Comparison of ENCODE assay signal across 18 cellular contexts in the genomic region with DNA sequence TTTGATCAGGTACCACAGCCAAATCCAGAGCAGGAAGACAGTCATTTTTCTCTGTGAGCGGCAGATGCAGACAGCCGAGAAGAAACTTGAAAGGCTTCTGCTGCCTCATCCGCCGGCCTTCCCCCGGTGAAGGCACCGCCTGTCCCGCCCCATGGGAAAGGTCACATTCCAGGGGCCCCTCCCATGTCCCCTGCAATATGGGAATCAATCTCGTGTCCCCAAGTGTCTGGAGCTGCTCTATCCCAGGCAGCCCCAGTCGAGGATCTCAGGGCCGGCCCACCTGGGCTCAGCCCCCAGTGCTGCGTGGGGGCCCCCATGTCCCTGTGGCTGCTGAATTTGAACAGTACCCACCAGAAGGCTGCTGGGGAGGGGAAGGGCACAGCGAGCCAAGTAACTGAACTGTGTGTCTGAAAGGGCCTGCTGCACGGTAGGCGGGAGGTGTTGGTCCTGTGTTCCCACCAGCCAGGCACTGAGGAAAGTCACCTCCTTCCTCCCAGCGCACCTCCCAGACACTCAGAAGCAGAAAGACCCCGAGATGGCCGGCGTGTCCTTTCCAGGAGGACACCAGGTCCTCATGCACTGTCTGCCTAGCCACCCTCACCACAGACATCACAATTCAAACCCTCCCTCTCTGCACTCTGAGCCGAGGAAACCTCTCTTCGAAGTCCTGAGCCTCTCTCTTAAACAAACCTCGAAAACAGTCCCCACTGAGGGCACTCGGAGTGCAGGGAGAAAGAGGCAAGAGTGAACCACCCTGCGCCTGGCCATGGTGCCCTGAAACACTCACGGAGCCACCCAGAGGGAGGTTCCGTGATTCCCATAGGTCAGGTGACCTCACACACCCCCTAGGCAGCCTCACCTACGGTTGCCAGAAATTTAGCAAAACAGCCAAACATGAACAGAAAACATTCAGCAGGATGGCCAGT.
DNase-seq lines count a peak whose midpoint lies in the region; ATAC-seq and TF ChIP-seq lines count a peak whose summit lies in the region.
"Had no signal": no experiment of that assay in that cellular context is flagged by ENCODE, and none has a peak within 500 bp of the region (broad histone marks: within the 10 kb centered on the region; RNA-seq: fewer than 3 reads in every experiment).

No MANE protein-coding gene starts in this region.

- no peak for TF ChIP-seq CTCF in natural killer cell (IDR thresholded peaks at IDR 0.05)
- no peak for TF ChIP-seq CTCF in nephron progenitor cell (IDR thresholded peaks at IDR 0.05)
- no peak for TF ChIP-seq CTCF in upper lobe of right lung (IDR thresholded peaks at IDR 0.05)

- no peak overlapping the region for H3K4me3 ChIP-seq in upper lobe of right lung
- H3K4me3 ChIP-seq: A549 had no signal

- ATAC-seq in natural killer cell (peak in 2 of 3 donors; percentile 48 to 72), upper lobe of right lung (no peak)
- ATAC-seq in natural killer cell treated with Interleukin-12 subunit alpha and Interleukin-12 subunit beta and Interleukin-15 and Interleukin-18, amount 100 ng/mL, for 72 hours: no peak
- ATAC-seq in activated T-helper 17 cell treated with anti-CD3 and anti-CD28 coated beads, Interleukin-2, amount 50 U/mL, for 72 hours (replicated peaks): no peak
- ATAC-seq: A549, Panc1 had no signal

- no peak for DNase-seq in natural killer cell
- DNase-seq in natural killer cell treated with Interleukin-12 subunit alpha and Interleukin-12 subunit beta and Interleukin-15 and Interleukin-18, amount 100 ng/mL, for 72 hours (ENCODE audit: low spot score): no peak
- peak in 2 of 3 donors; percentile 51 to 54 for DNase-seq in immature natural killer cell
- peak; percentile 51 for DNase-seq in nephron progenitor cell
- peak; percentile 43 for DNase-seq in upper lobe of right lung
- no peak for DNase-seq in stimulated activated CD4-positive, alpha-beta T cell treated with anti-CD3 and anti-CD28 coated beads, Interleukin-2, amount 100 ng/mL, for 24 hours
- DNase-seq in hippocampal formation (lab: John Stamatoyannopoulos, UW): no peak
- DNase-seq: HCEC 1CT, Karpas-422, NCI-H1694, NCI-H2081, NCI-H2171, NCI-H524 treated with DMSO at 0.1 percent for 48 hours, NCI-H82 had no signal

- H3K27ac Mint-ChIP-seq in natural killer cell (peak overlapping the region; percentile 12 to 78), immature natural killer cell (peak overlapping the region; percentile 77 to 95 (median 86)), nephron progenitor cell (peak overlapping the region; percentile 89)
- H3K27ac Mint-ChIP-seq in natural killer cell treated with Interleukin-12 subunit alpha and Interleukin-12 subunit beta and Interleukin-15 and Interleukin-18, amount 100 ng/mL, for 72 hours: no peak overlapping the region
- no peak overlapping the region for H3K27ac Mint-ChIP-seq in activated T-helper 17 cell treated with anti-CD3 and anti-CD28 coated beads, Interleukin-2, amount 50 U/mL, for 72 hours
- H3K27ac Mint-ChIP-seq: B cell had no signal

- no peaks in the 10 kb centered on the region for H3K27me3 ChIP-seq in upper lobe of right lung

- H3K27me3 Mint-ChIP-seq in natural killer cell (ENCODE audit: low read depth in 2 of 2) (no peaks in the 10 kb centered on the region), immature natural killer cell (ENCODE audit: low read depth in 3 of 3) (peaks cover 1 to 6% (median 2%) of the 10 kb centered on the region in 3 donors), nephron progenitor cell (ENCODE audit: low read depth, poor library complexity) (peaks cover 3% of the 10 kb centered on the region)
- H3K27me3 Mint-ChIP-seq in natural killer cell treated with Interleukin-12 subunit alpha and Interleukin-12 subunit beta and Interleukin-15 and Interleukin-18, amount 100 ng/mL, for 72 hours: no peaks in the 10 kb centered on the region
- H3K27me3 Mint-ChIP-seq in activated T-helper 17 cell treated with anti-CD3 and anti-CD28 coated beads, Interleukin-2, amount 50 U/mL, for 72 hours: no peaks in the 10 kb centered on the region
- H3K27me3 Mint-ChIP-seq: B cell had no signal

- peaks cover 4 to 5% of the 10 kb centered on the region in 2 donors for H3K9me3 Mint-ChIP-seq in natural killer cell
- peaks cover 5% of the 10 kb centered on the region for H3K9me3 Mint-ChIP-seq in natural killer cell treated with Interleukin-12 subunit alpha and Interleukin-12 subunit beta and Interleukin-15 and Interleukin-18, amount 100 ng/mL, for 72 hours
- H3K9me3 Mint-ChIP-seq in immature natural killer cell: no peaks in the 10 kb centered on the region
- no peaks in the 10 kb centered on the region for H3K9me3 Mint-ChIP-seq in nephron progenitor cell
- peaks cover 5% of the 10 kb centered on the region for H3K9me3 Mint-ChIP-seq in activated T-helper 17 cell treated with anti-CD3 and anti-CD28 coated beads, Interleukin-2, amount 50 U/mL, for 72 hours

- H3K4me1 Mint-ChIP-seq in natural killer cell: peaks cover 36 to 50% of the 10 kb centered on the region in 2 donors
- peaks cover 8 to 34% of the 10 kb centered on the region in 2 donors for H3K4me1 Mint-ChIP-seq in natural killer cell treated with Interleukin-12 subunit alpha and Interleukin-12 subunit beta and Interleukin-15 and Interleukin-18, amount 100 ng/mL, for 72 hours (ENCODE audit: low read depth in 2 of 2)
- peaks cover 53 to 68% of the 10 kb centered on the region in 2 donors for H3K4me1 Mint-ChIP-seq in immature natural killer cell
- peaks cover 60% of the 10 kb centered on the region for H3K4me1 Mint-ChIP-seq in nephron progenitor cell
- H3K4me1 Mint-ChIP-seq in activated T-helper 17 cell treated with anti-CD3 and anti-CD28 coated beads, Interleukin-2, amount 50 U/mL, for 72 hours: peaks cover 5% of the 10 kb centered on the region
- H3K4me1 Mint-ChIP-seq: B cell had no signal

- no peaks in the 10 kb centered on the region for H3K36me3 Mint-ChIP-seq in natural killer cell
- no peaks in the 10 kb centered on the region for H3K36me3 Mint-ChIP-seq in natural killer cell treated with Interleukin-12 subunit alpha and Interleukin-12 subunit beta and Interleukin-15 and Interleukin-18, amount 100 ng/mL, for 72 hours
- H3K36me3 Mint-ChIP-seq in immature natural killer cell: peaks cover 0 to 4% (median 0%) of the 10 kb centered on the region in 3 donors
- no peaks in the 10 kb centered on the region for H3K36me3 Mint-ChIP-seq in nephron progenitor cell (ENCODE audit: low read depth)
- H3K36me3 Mint-ChIP-seq in activated T-helper 17 cell treated with anti-CD3 and anti-CD28 coated beads, Interleukin-2, amount 50 U/mL, for 72 hours (ENCODE audit: low read depth): no peaks in the 10 kb centered on the region

- H3K27ac ChIP-seq in upper lobe of right lung: no peak overlapping the region
- H3K27ac ChIP-seq: A549 had no signal

- H3K4me3 Mint-ChIP-seq in natural killer cell (peak overlapping the region; percentile 11), immature natural killer cell (peak overlapping the region; percentile 13 to 72 (median 58)), nephron progenitor cell (peak overlapping the region; percentile 35)
- H3K4me3 Mint-ChIP-seq in natural killer cell treated with Interleukin-12 subunit alpha and Interleukin-12 subunit beta and Interleukin-15 and Interleukin-18, amount 100 ng/mL, for 72 hours: no peak overlapping the region
- H3K4me3 Mint-ChIP-seq in activated T-helper 17 cell treated with anti-CD3 and anti-CD28 coated beads, Interleukin-2, amount 50 U/mL, for 72 hours: no peak overlapping the region
- H3K4me3 Mint-ChIP-seq: B cell had no signal

- no peaks in the 10 kb centered on the region for H3K9me3 ChIP-seq in upper lobe of right lung
- H3K9me3 ChIP-seq: A549 had no signal

- intact Hi-C loops in natural killer cell (cut with micrococcal nuclease) (no loop called here), upper lobe of right lung (cut with DNase I) (no loop called here)

- no peaks in the 10 kb centered on the region for H3K4me1 ChIP-seq in upper lobe of right lung
- H3K4me1 ChIP-seq: A549 had no signal

- no peaks in the 10 kb centered on the region for H3K36me3 ChIP-seq in upper lobe of right lung

Comparison
In these comparisons a context has a peak if more than half of its experiments do, and no peak if none do; other contexts are left out.
1. ATAC-seq: peak in natural killer cell (2 of 3); none in natural killer cell treated with Interleukin-12 subunit alpha and Interleukin-12 subunit beta and Interleukin-15 and Interleukin-18, amount 100 ng/mL, for 72 hours (0 of 2), upper lobe of right lung (single experiment) and activated T-helper 17 cell treated with anti-CD3 and anti-CD28 coated beads, Interleukin-2, amount 50 U/mL, for 72 hours (single experiment).
2. H3K27ac Mint-ChIP-seq: peak in natural killer cell (2 of 2), immature natural killer cell (6 of 6) and nephron progenitor cell (single experiment); none in natural killer cell treated with Interleukin-12 subunit alpha and Interleukin-12 subunit beta and Interleukin-15 and Interleukin-18, amount 100 ng/mL, for 72 hours (0 of 2) and activated T-helper 17 cell treated with anti-CD3 and anti-CD28 coated beads, Interleukin-2, amount 50 U/mL, for 72 hours (single experiment).
3. H3K4me3 Mint-ChIP-seq: peak in natural killer cell (single experiment), immature natural killer cell (5 of 5) and nephron progenitor cell (single experiment); none in natural killer cell treated with Interleukin-12 subunit alpha and Interleukin-12 subunit beta and Interleukin-15 and Interleukin-18, amount 100 ng/mL, for 72 hours (single experiment) and activated T-helper 17 cell treated with anti-CD3 and anti-CD28 coated beads, Interleukin-2, amount 50 U/mL, for 72 hours (single experiment).
4. DNase-seq: peak in immature natural killer cell (2 of 3), nephron progenitor cell (single experiment) and upper lobe of right lung (single experiment); none in natural killer cell (single experiment), natural killer cell treated with Interleukin-12 subunit alpha and Interleukin-12 subunit beta and Interleukin-15 and Interleukin-18, amount 100 ng/mL, for 72 hours (single experiment), stimulated activated CD4-positive, alpha-beta T cell treated with anti-CD3 and anti-CD28 coated beads, Interleukin-2, amount 100 ng/mL, for 24 hours (0 of 2) and hippocampal formation (0 of 2).